26 cellular contexts compared by ENCODE assay signal in the genomic region with DNA sequence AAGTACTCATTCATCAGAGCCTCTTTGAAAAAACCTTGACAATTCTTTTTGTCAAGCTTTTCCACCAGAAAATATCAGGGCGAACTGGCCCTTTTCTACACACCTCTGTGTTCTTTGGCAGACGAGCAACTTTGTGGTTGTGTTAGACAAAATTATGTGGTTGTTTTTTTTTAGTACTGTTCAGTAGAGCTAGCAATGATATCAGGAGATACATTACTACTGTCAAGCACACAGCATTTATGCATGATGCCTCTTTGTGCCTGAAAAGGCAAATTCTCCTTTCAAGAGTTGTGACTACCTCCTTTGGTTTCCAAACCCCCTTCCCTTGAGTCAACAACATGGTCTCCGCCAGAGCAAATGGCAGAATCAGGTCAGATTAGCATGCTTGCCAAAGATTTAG.
"Had no signal": no experiment of that assay in that cellular context is flagged by ENCODE, and none has a peak within 500 bp of the region (broad histone marks: within the 10 kb centered on the region; RNA-seq: fewer than 3 reads in every experiment).

No MANE protein-coding gene starts in this region.

- H3K27me3 Mint-ChIP-seq: activated CD4-positive, alpha-beta memory T cell treated with anti-CD3 and anti-CD28 coated beads for 36 hours; activated CD8-positive, alpha-beta memory T cell treated with anti-CD3 and anti-CD28 coated beads, Interleukin-2, amount 10 ng/mL, durations not matched to agents 7 days and 5 days; activated naive CD4-positive, alpha-beta T cell treated with anti-CD3 and anti-CD28 coated beads, Interleukin-2, amount 50 U/mL, for 24 hours; activated naive CD8-positive, alpha-beta T cell treated with anti-CD3 and anti-CD28 coated beads for 36 hours; activated naive CD8-positive, alpha-beta T cell treated with anti-CD3 and anti-CD28 coated beads, Interleukin-2, amount 50 U/mL, for 24 hours; effector memory CD8-positive, alpha-beta T cell had no signal

- H3K4me1 ChIP-seq: adrenal gland, body of pancreas, esophagus squamous epithelium had no signal

- ATAC-seq: activated CD8-positive, alpha-beta memory T cell treated with anti-CD3 and anti-CD28 coated beads, Interleukin-2, amount 10 ng/mL, durations not matched to agents 7 days and 5 days; activated CD8-positive, alpha-beta T cell treated with anti-CD3 and anti-CD28 coated beads, Interleukin-2, amount 10 ng/mL, durations not matched to agents 7 days and 5 days; activated naive CD8-positive, alpha-beta T cell treated with anti-CD3 and anti-CD28 coated beads, Interleukin-2, amount 50 U/mL, for 24 hours; body of pancreas; effector memory CD8-positive, alpha-beta T cell; gastroesophageal sphincter had no signal

- H3K36me3 Mint-ChIP-seq: activated CD4-positive, alpha-beta memory T cell treated with anti-CD3 and anti-CD28 coated beads for 36 hours; activated CD8-positive, alpha-beta memory T cell treated with anti-CD3 and anti-CD28 coated beads, Interleukin-2, amount 10 ng/mL, durations not matched to agents 7 days and 5 days; activated naive CD4-positive, alpha-beta T cell treated with anti-CD3 and anti-CD28 coated beads, Interleukin-2, amount 50 U/mL, for 24 hours; activated naive CD8-positive, alpha-beta T cell treated with anti-CD3 and anti-CD28 coated beads for 36 hours had no signal

- H3K27me3 ChIP-seq: adrenal gland, body of pancreas, esophagus squamous epithelium, gastroesophageal sphincter had no signal

- H3K27ac ChIP-seq: adrenal gland, body of pancreas, epithelial cell of prostate, esophagus squamous epithelium, gastroesophageal sphincter had no signal

- H3K4me1 Mint-ChIP-seq: activated CD8-positive, alpha-beta memory T cell treated with anti-CD3 and anti-CD28 coated beads, Interleukin-2, amount 10 ng/mL, durations not matched to agents 7 days and 5 days had no signal

- H3K36me3 ChIP-seq: adrenal gland, esophagus squamous epithelium, gastroesophageal sphincter had no signal

- DNase-seq: activated CD4-positive, alpha-beta memory T cell treated with anti-CD3 and anti-CD28 coated beads for 36 hours; activated CD4-positive, alpha-beta T cell treated with anti-CD3 and anti-CD28 coated beads for 48 hours; activated CD8-positive, alpha-beta memory T cell treated with anti-CD3 and anti-CD28 coated beads, Interleukin-2, amount 10 ng/mL, durations not matched to agents 7 days and 5 days; activated CD8-positive, alpha-beta memory T cell treated with anti-CD3 and anti-CD28 coated beads, Interleukin-2, amount 50 U/mL, for 4 hours; activated CD8-positive, alpha-beta T cell treated with anti-CD3 and anti-CD28 coated beads, Interleukin-2, amount 10 ng/mL, durations not matched to agents 7 days and 5 days; activated effector memory CD4-positive, alpha-beta T cell treated with anti-CD3 and anti-CD28 coated beads, Interleukin-2, amount 50 U/mL, for 16 hours; activated naive CD4-positive, alpha-beta T cell treated with anti-CD3 and anti-CD28 coated beads for 36 hours; activated naive CD8-positive, alpha-beta T cell treated with anti-CD3 and anti-CD28 coated beads for 36 hours; activated naive CD8-positive, alpha-beta T cell treated with anti-CD3 and anti-CD28 coated beads, Interleukin-2, amount 50 U/mL, for 24 hours; activated T-cell treated with anti-CD3 and anti-CD28 coated beads, Interleukin-2, amount 50 U/mL, for 1 hour; activated T-cell treated with anti-CD3 and anti-CD28 coated beads, Interleukin-2, amount 50 U/mL, for 48 hours; adrenal gland; body of pancreas; caudate nucleus; cortex of kidney; dermis blood vessel endothelial cell; effector CD4-positive, alpha-beta T cell; effector memory CD8-positive, alpha-beta T cell; esophagus squamous epithelium; head of caudate nucleus; T-helper 2 cell had no signal

- H3K27ac Mint-ChIP-seq: activated CD4-positive, alpha-beta memory T cell treated with anti-CD3 and anti-CD28 coated beads for 36 hours; activated CD8-positive, alpha-beta memory T cell treated with anti-CD3 and anti-CD28 coated beads, Interleukin-2, amount 10 ng/mL, durations not matched to agents 7 days and 5 days; activated CD8-positive, alpha-beta T cell treated with anti-CD3 and anti-CD28 coated beads, Interleukin-2, amount 10 ng/mL, durations not matched to agents 7 days and 5 days; activated naive CD4-positive, alpha-beta T cell treated with anti-CD3 and anti-CD28 coated beads for 36 hours; activated naive CD4-positive, alpha-beta T cell treated with anti-CD3 and anti-CD28 coated beads, Interleukin-2, amount 50 U/mL, for 24 hours; activated naive CD8-positive, alpha-beta T cell treated with anti-CD3 and anti-CD28 coated beads for 36 hours; activated naive CD8-positive, alpha-beta T cell treated with anti-CD3 and anti-CD28 coated beads, Interleukin-2, amount 50 U/mL, for 24 hours; activated T-helper 1 cell treated with anti-CD3 and anti-CD28 coated beads, Interleukin-12 subunit alpha, Interleukin-12 subunit beta, Interleukin-2, Interleukin-4 antibody, amounts not matched to agents 30 ng/mL and 10 ng/mL and 1 ng/mL, durations not matched to agents 14 hours and 24 hours and 36 hours; activated T-helper 2 cell treated with anti-CD3 and anti-CD28 coated beads, Interferon-gamma antibody, Interleukin-2, Interleukin-4, amounts not matched to agents 10 μg/mL and 5 μg/mL and 100 μg/mL, durations not matched to agents 14 hours and 24 hours and 36 hours; effector memory CD8-positive, alpha-beta T cell had no signal

- H3K4me3 ChIP-seq: adrenal gland, body of pancreas, esophagus squamous epithelium, gastroesophageal sphincter had no signal

- H3K4me3 Mint-ChIP-seq: activated CD4-positive, alpha-beta memory T cell treated with anti-CD3 and anti-CD28 coated beads for 36 hours; activated CD8-positive, alpha-beta memory T cell treated with anti-CD3 and anti-CD28 coated beads, Interleukin-2, amount 10 ng/mL, durations not matched to agents 7 days and 5 days; activated CD8-positive, alpha-beta T cell treated with anti-CD3 and anti-CD28 coated beads, Interleukin-2, amount 10 ng/mL, durations not matched to agents 7 days and 5 days; activated naive CD4-positive, alpha-beta T cell treated with anti-CD3 and anti-CD28 coated beads for 36 hours; activated naive CD4-positive, alpha-beta T cell treated with anti-CD3 and anti-CD28 coated beads, Interleukin-2, amount 50 U/mL, for 24 hours; activated naive CD8-positive, alpha-beta T cell treated with anti-CD3 and anti-CD28 coated beads for 36 hours; activated naive CD8-positive, alpha-beta T cell treated with anti-CD3 and anti-CD28 coated beads, Interleukin-2, amount 50 U/mL, for 24 hours; activated T-helper 1 cell treated with anti-CD3 and anti-CD28 coated beads, Interleukin-12 subunit alpha, Interleukin-12 subunit beta, Interleukin-2, Interleukin-4 antibody, amounts not matched to agents 30 ng/mL and 10 ng/mL and 1 ng/mL, durations not matched to agents 14 hours and 24 hours and 36 hours; effector memory CD8-positive, alpha-beta T cell had no signal

- H3K9me3 Mint-ChIP-seq: activated CD4-positive, alpha-beta memory T cell treated with anti-CD3 and anti-CD28 coated beads for 36 hours; activated naive CD4-positive, alpha-beta T cell treated with anti-CD3 and anti-CD28 coated beads for 36 hours; activated naive CD4-positive, alpha-beta T cell treated with anti-CD3 and anti-CD28 coated beads, Interleukin-2, amount 50 U/mL, for 24 hours; activated naive CD8-positive, alpha-beta T cell treated with anti-CD3 and anti-CD28 coated beads, Interleukin-2, amount 50 U/mL, for 24 hours; activated T-helper 2 cell treated with anti-CD3 and anti-CD28 coated beads, Interferon-gamma antibody, Interleukin-2, Interleukin-4, amounts not matched to agents 10 μg/mL and 5 μg/mL and 100 μg/mL, durations not matched to agents 14 hours and 24 hours and 36 hours; effector memory CD8-positive, alpha-beta T cell had no signal
